In the genomic region with DNA sequence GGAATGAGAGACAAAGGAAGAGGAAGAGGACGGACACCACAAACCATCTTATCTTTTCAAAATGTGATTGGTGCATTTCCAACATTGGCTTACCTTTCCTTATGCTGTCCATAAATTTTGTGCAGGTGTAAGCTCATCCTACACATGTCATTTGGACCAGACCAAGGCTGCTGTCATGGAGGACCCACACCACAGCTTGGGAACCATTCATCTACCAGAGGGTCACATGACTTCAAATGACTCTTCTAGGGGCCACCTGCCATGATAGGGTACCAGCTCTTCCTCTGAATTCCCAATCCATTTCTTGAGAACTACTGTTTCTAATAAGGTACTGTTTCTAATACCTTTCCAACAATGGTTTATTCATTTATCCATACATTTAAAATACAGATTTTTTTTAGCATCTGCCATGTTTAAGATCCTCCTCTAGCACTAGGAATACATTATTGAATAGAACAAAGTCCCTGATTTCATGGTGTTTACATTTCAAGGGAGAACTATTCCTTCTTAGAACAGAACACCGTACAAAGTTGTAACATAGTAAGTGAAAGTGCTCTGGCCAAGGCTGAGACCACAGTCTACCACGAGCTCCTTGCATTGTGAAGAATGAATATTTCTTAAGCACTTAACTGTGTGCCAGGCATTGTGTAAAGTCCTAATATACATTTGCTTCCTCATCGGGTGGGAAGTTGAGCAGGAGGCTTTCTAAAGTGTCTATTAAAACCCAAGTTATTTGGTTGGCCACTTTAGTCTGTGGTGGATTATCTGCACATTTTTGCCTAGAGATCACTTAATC, we compare ENCODE assay signal across 15 cellular contexts.
DNase-seq lines count a peak whose midpoint lies in the region; ATAC-seq and TF ChIP-seq lines count a peak whose summit lies in the region.
"Had no signal": no experiment of that assay in that cellular context is flagged by ENCODE, and none has a peak within 500 bp of the region (broad histone marks: within the 10 kb centered on the region; RNA-seq: fewer than 3 reads in every experiment).

No MANE protein-coding gene starts in this region.

- H3K9me3 ChIP-seq in OCI-LY3 (ENCODE audit: insufficient read depth, low read length) (no peaks in the 10 kb centered on the region), upper lobe of right lung (no peaks in the 10 kb centered on the region)
- H3K9me3 ChIP-seq: ovary had no signal

- H3K4me2 ChIP-seq in OCI-LY3 (ENCODE audit: low read length) = peak overlapping the region; percentile 81

- H4K20me1 ChIP-seq in OCI-LY3 (ENCODE audit: insufficient read depth, low read length) = no peaks in the 10 kb centered on the region

- no peaks in the 10 kb centered on the region for H3K79me2 ChIP-seq in OCI-LY3 (ENCODE audit: low read length)

- no peaks in the 10 kb centered on the region for H3K36me3 ChIP-seq in OCI-LY3 (replicated peaks; ENCODE audit: low read depth, low read length)
- no peaks in the 10 kb centered on the region for H3K36me3 ChIP-seq in upper lobe of right lung
- H3K36me3 ChIP-seq: ovary had no signal

- H3K4me1 Mint-ChIP-seq in natural killer cell treated with Interleukin-12 subunit alpha and Interleukin-12 subunit beta and Interleukin-15 and Interleukin-18, amount 100 ng/mL, for 72 hours (ENCODE audit: low read depth in 2 of 2) = peaks cover 16 to 24% of the 10 kb centered on the region in 2 donors
- peaks cover 24 to 27% of the 10 kb centered on the region in 2 donors for H3K4me1 Mint-ChIP-seq in natural killer cell

- H3K4me3 ChIP-seq in OCI-LY3 (ENCODE audit: low read length) (peak overlapping the region; percentile 63), upper lobe of right lung (no peak overlapping the region)
- H3K4me3 ChIP-seq: ovary had no signal

- peaks cover 47% of the 10 kb centered on the region for H3K4me1 ChIP-seq in OCI-LY3 (ENCODE audit: low read length)
- H3K4me1 ChIP-seq in upper lobe of right lung = peaks cover 20% of the 10 kb centered on the region

- H3K9ac ChIP-seq in OCI-LY3 (ENCODE audit: low read length) = peak overlapping the region; percentile 64; the same call in 1 of the 2 replicates

- peak overlapping the region; percentile 33 for H3K4me3 Mint-ChIP-seq in natural killer cell treated with Interleukin-12 subunit alpha and Interleukin-12 subunit beta and Interleukin-15 and Interleukin-18, amount 100 ng/mL, for 72 hours
- no peak overlapping the region for H3K4me3 Mint-ChIP-seq in natural killer cell
- H3K4me3 Mint-ChIP-seq: mesothelial cell of epicardium; T-helper 1 cell treated with Interleukin-12 subunit alpha and Interleukin-12 subunit beta and Interleukin-4 antibody, amounts not matched to agents 30 μg/mL and 1 μg/mL, for 36 hours had no signal

- H3K27ac ChIP-seq in OCI-LY3 (ENCODE audit: low read length) (peak overlapping the region; percentile 97), upper lobe of right lung (no peak overlapping the region)
- H3K27ac ChIP-seq: ovary had no signal

- peaks cover 6% of the 10 kb centered on the region for H3K9me3 Mint-ChIP-seq in natural killer cell treated with Interleukin-12 subunit alpha and Interleukin-12 subunit beta and Interleukin-15 and Interleukin-18, amount 100 ng/mL, for 72 hours
- no peaks in the 10 kb centered on the region for H3K9me3 Mint-ChIP-seq in natural killer cell

- intact Hi-C loops in natural killer cell (cut with micrococcal nuclease) (no loop called here), upper lobe of right lung (cut with DNase I) (no loop called here)

- DNase-seq in natural killer cell treated with Interleukin-12 subunit alpha and Interleukin-12 subunit beta and Interleukin-15 and Interleukin-18, amount 100 ng/mL, for 72 hours (ENCODE audit: low spot score) = no peak
- no peak for DNase-seq in natural killer cell
- DNase-seq in fibroblast of gingiva (ENCODE audit: low read depth) = peak; percentile 43
- no peak for DNase-seq in upper lobe of right lung
- DNase-seq in omental fat pad (ENCODE audit: low spot score) = no peak
- DNase-seq in kidney glomerular epithelial cell (lab: John Stamatoyannopoulos, UW) = no peak
- DNase-seq: activated effector memory CD4-positive, alpha-beta T cell treated with Interleukin-2 at 50 U/mL for 16 hours; DMS79; ovary; substantia nigra had no signal

- H3K36me3 Mint-ChIP-seq in natural killer cell treated with Interleukin-12 subunit alpha and Interleukin-12 subunit beta and Interleukin-15 and Interleukin-18, amount 100 ng/mL, for 72 hours = no peaks in the 10 kb centered on the region
- no peaks in the 10 kb centered on the region for H3K36me3 Mint-ChIP-seq in natural killer cell
- H3K36me3 Mint-ChIP-seq: mesothelial cell of epicardium had no signal

- peak overlapping the region in 1 of 2 donors; percentile 78 for H3K27ac Mint-ChIP-seq in natural killer cell treated with Interleukin-12 subunit alpha and Interleukin-12 subunit beta and Interleukin-15 and Interleukin-18, amount 100 ng/mL, for 72 hours
- no peak overlapping the region for H3K27ac Mint-ChIP-seq in natural killer cell

- H3K27me3 ChIP-seq in OCI-LY3 (ENCODE audit: low read depth, low read length) (no peaks in the 10 kb centered on the region), upper lobe of right lung (no peaks in the 10 kb centered on the region)
- H3K27me3 ChIP-seq: ovary had no signal

- ATAC-seq in natural killer cell treated with Interleukin-12 subunit alpha and Interleukin-12 subunit beta and Interleukin-15 and Interleukin-18, amount 100 ng/mL, for 72 hours = no peak
- no peak for ATAC-seq in natural killer cell
- ATAC-seq in upper lobe of right lung = peak; percentile 78
- ATAC-seq in omental fat pad (ENCODE audit: low FRiP score) = no peak
- ATAC-seq in HG03045 (IDR thresholded peaks at IDR 0.05; ENCODE audit: unreplicated experiment) = no peak

- peaks cover 15 to 20% of the 10 kb centered on the region in 2 donors for H3K27me3 Mint-ChIP-seq in natural killer cell treated with Interleukin-12 subunit alpha and Interleukin-12 subunit beta and Interleukin-15 and Interleukin-18, amount 100 ng/mL, for 72 hours
- peaks cover 9 to 20% of the 10 kb centered on the region in 2 donors for H3K27me3 Mint-ChIP-seq in natural killer cell (ENCODE audit: low read depth in 2 of 2)
- H3K27me3 Mint-ChIP-seq: activated CD4-positive, alpha-beta T cell treated with anti-CD3 and anti-CD28 coated beads for 36 hours had no signal

- TF ChIP-seq CTCF in natural killer cell (IDR thresholded peaks at IDR 0.05) (no peak), OCI-LY3 (IDR thresholded peaks at IDR 0.05; ENCODE audit: low read depth, low read length) (no peak), upper lobe of right lung (IDR thresholded peaks at IDR 0.05) (no peak), omental fat pad (IDR thresholded peaks at IDR 0.05) (no peak)

- H2AFZ ChIP-seq in OCI-LY3 (ENCODE audit: low read depth, low read length) = peak overlapping the region; percentile 60; the same call in 1 of the 2 replicates
